28 cellular contexts compared by ENCODE assay signal in the genomic region with DNA sequence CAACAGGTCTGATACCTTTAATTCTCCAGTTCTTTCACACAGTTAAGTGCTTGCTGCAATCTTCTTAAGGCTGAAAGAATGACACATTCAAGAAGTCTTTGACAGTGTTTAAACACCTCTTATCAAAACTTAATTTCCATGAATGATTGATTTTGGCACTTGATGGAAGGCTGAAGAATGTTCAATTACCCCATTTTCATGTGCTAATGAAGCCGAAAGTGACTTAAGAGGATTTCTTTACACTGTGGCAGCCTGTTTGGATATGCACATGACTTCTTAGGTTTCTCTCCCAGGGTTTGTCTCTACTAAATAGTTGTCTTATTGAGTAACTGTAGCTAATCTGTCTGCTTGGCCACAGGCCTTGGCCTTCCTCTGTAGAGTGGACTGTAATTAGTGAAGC.
DNase-seq lines count a peak whose midpoint lies in the region; ATAC-seq, FAIRE-seq and TF ChIP-seq lines count a peak whose summit lies in the region.
"Had no signal": no experiment of that assay in that cellular context is flagged by ENCODE, and none has a peak within 500 bp of the region (broad histone marks: within the 10 kb centered on the region; RNA-seq: fewer than 3 reads in every experiment).

No MANE protein-coding gene starts in this region.

- H2BK120ac ChIP-seq in H1 (replicated peaks; ENCODE audit: low read depth, low read length), result no peak overlapping the region
- no peak overlapping the region for H2BK120ac ChIP-seq in mesenchymal stem cell (ENCODE audit: low read depth, low read length)

- CTCF ChIA-PET in H1 (lab: Charles Lee; ENCODE audit: partially characterized antibody), result interaction anchor here (1.3 kb wide), 1 partner anchor 12 kb away, joined by 3 read pairs; no protein-coding TSS in a partner anchor

- peak; percentile 48 for ATAC-seq in left ventricle myocardium superior
- ATAC-seq in right cardiac atrium, result no peak
- no peak for ATAC-seq in gastrocnemius medialis
- ATAC-seq: HepG2, left lobe of liver, PC-3 had no signal

- H3K27ac ChIP-seq in right cardiac atrium (ENCODE audit: low read length) (no peak overlapping the region), H1 (ENCODE audit: low read depth, low read length) (no peak overlapping the region), mesenchymal stem cell (ENCODE audit: low read length, poor library complexity, severe bottlenecking) (no peak overlapping the region), gastrocnemius medialis (no peak overlapping the region)
- H3K27ac ChIP-seq: coronary artery, tibial nerve had no signal

- 71% methylated on average over 1 of the region's 1 CpG for WGBS in right cardiac atrium
- 64% methylated on average over 1 of the region's 1 CpG; no CpG with 5 or more reads in 1 of the 2 experiments for WGBS in H1 (ENCODE audit: extremely low coverage in 1 of 2, insufficient coverage in 1 of 2, insufficient read length in 1 of 2, insufficient replicate concordance in 2 of 2, low coverage in 1 of 2, low lambda C conversion rate in 2 of 2, missing lambda C conversion rate in 1 of 2), 2 experiments
- WGBS in mesenchymal stem cell, result 73% methylated on average over 1 of the region's 1 CpG

- H2AK5ac ChIP-seq in H1 (ENCODE audit: low read depth, low read length), result no peak overlapping the region
- no peak overlapping the region for H2AK5ac ChIP-seq in mesenchymal stem cell (ENCODE audit: low read length, severe bottlenecking)

- intact Hi-C loops in left ventricle myocardium superior (cut with micrococcal nuclease) (loop anchor here (2.0 kb wide), 1 partner anchor 26 kb away; no protein-coding TSS in a partner anchor), right cardiac atrium (cut with DNase I) (no loop called here), gastrocnemius medialis (cut with DNase I; ENCODE audit: low total_unique reads) (no loop called here)

- H3K4me3 ChIP-seq in right cardiac atrium (ENCODE audit: low read length), result no peak overlapping the region
- no peak overlapping the region for H3K4me3 ChIP-seq in H1 (ENCODE audit: extremely low read depth in 1 of 4, insufficient read depth in 2 of 4, low read depth in 3 of 4, low read length in 4 of 4)
- no peak overlapping the region for H3K4me3 ChIP-seq in mesenchymal stem cell (ENCODE audit: insufficient read depth in 1 of 2, low read depth in 1 of 2, low read length in 2 of 2)
- no peak overlapping the region for H3K4me3 ChIP-seq in gastrocnemius medialis
- H3K4me3 ChIP-seq: coronary artery, esophagus squamous epithelium, tibial nerve had no signal

- TF ChIP-seq CTCF in H1 (IDR thresholded peaks at IDR 0.05; ENCODE audit: control extremely low read depth in 1 of 3, insufficient read depth in 1 of 3, low read depth in 1 of 3, low read length in 3 of 3) (no peak), gastrocnemius medialis (IDR thresholded peaks at IDR 0.05 in 4 of 5, conservative IDR thresholded peaks at IDR 0.05 in 1 of 5) (no peak)

- no peaks in the 10 kb centered on the region for H3K79me2 ChIP-seq in H1 (ENCODE audit: control insufficient read depth in 1 of 2, insufficient read depth in 2 of 2, low read length in 2 of 2)

- no peak overlapping the region for H4K5ac ChIP-seq in H1 (ENCODE audit: insufficient read length, low read depth, low read length)

- FAIRE-seq in H1 (lab: Jason Lieb, UNC), result peak; percentile 24
- FAIRE-seq: A204.1, bronchial epithelial cell, HepG2 had no signal

- no peak for DNase-seq in left ventricle myocardium superior
- DNase-seq in right cardiac atrium, result no peak
- DNase-seq in H1 (ENCODE audit: low read depth in 1 of 2, low spot score in 2 of 2), result no peak
- peak; percentile 77 for DNase-seq in mesenchymal stem cell
- no peak for DNase-seq in gastrocnemius medialis
- DNase-seq in germinal center (ENCODE audit: low spot score), result no peak
- no peak for DNase-seq in activated CD4-positive, alpha-beta T cell treated with anti-CD3 and anti-CD28 coated beads, Interleukin-2, amount 50 U/mL, for 1 hour
- no peak for DNase-seq in COLO829 (ENCODE audit: low spot score)
- DNase-seq: activated naive CD4-positive, alpha-beta T cell treated with anti-CD3 and anti-CD28 coated beads for 36 hours; amniotic stem cell; CD8-positive, alpha-beta memory T cell; esophagus squamous epithelium; GDM1; head of caudate nucleus; midbrain; NCI-H1048; NCI-H187; NCI-H748 treated with DMSO at 0.1 percent for 48 hours; PC-3; Right ventricle myocardium superior; stimulated activated CD8-positive, alpha-beta memory T cell treated with anti-CD3 and anti-CD28 coated beads, Interleukin-4, amount 100 ng/mL, for 48 hours; T-helper 9 cell had no signal

- no peak overlapping the region for H4K8ac ChIP-seq in H1 (ENCODE audit: extremely low read depth, insufficient read depth, low read length)
- H4K8ac ChIP-seq in mesenchymal stem cell (ENCODE audit: low read length), result no peak overlapping the region

- H2BK5ac ChIP-seq in H1 (ENCODE audit: low read depth, low read length) (no peak overlapping the region), mesenchymal stem cell (ENCODE audit: low read depth, low read length, poor library complexity, severe bottlenecking) (no peak overlapping the region)

- H3K27me3 ChIP-seq in right cardiac atrium (ENCODE audit: control insufficient read depth, insufficient read depth) (no peaks in the 10 kb centered on the region), H1 (replicated peaks in 1 of 4; ENCODE audit: control insufficient read depth in 3 of 4, extremely low read depth in 1 of 4, insufficient read depth in 3 of 4, low read length in 3 of 4) (peaks cover 0 to 1% (median 0%) of the 10 kb centered on the region in 4 experiments; a peak in 3 of 7 replicates), mesenchymal stem cell (ENCODE audit: control insufficient read depth in 1 of 2, insufficient read depth in 1 of 2, low read length in 2 of 2) (no peaks in the 10 kb centered on the region), gastrocnemius medialis (no peaks in the 10 kb centered on the region)
- H3K27me3 ChIP-seq: tibial nerve had no signal

- H3K14ac ChIP-seq in H1 (ENCODE audit: insufficient read length) (no peak overlapping the region), mesenchymal stem cell (ENCODE audit: low read length in 2 of 2) (no peak overlapping the region)

- no peak overlapping the region for H4K91ac ChIP-seq in H1 (replicated peaks; ENCODE audit: insufficient read length, low read length)
- no peak overlapping the region for H4K91ac ChIP-seq in mesenchymal stem cell (ENCODE audit: low read length)

- no peaks in the 10 kb centered on the region for H3K23me2 ChIP-seq in H1 (ENCODE audit: low read depth, low read length)

- H3K18ac ChIP-seq in H1 (ENCODE audit: extremely low read depth, low read length) (no peak overlapping the region), mesenchymal stem cell (ENCODE audit: low read depth in 1 of 2, low read length in 2 of 2) (no peak overlapping the region)

- H3K9ac ChIP-seq in H1 (replicated peaks in 1 of 4; ENCODE audit: extremely low read depth in 1 of 4, low read depth in 3 of 4, low read length in 3 of 4), result no peak overlapping the region
- no peak overlapping the region for H3K9ac ChIP-seq in mesenchymal stem cell (ENCODE audit: low read length)

- H3K4ac ChIP-seq in H1 (replicated peaks; ENCODE audit: insufficient read length, low read depth, low read length) (no peak overlapping the region), mesenchymal stem cell (ENCODE audit: low read depth in 1 of 2, low read length in 2 of 2) (no peak overlapping the region)

- no peaks in the 10 kb centered on the region for H3K79me1 ChIP-seq in H1 (ENCODE audit: low read depth, low read length)
- H3K79me1 ChIP-seq in mesenchymal stem cell (replicated peaks; ENCODE audit: low read length, poor library complexity, severe bottlenecking), result no peaks in the 10 kb centered on the region

- no peaks in the 10 kb centered on the region for H4K20me1 ChIP-seq in H1 (replicated peaks in 1 of 2; ENCODE audit: control insufficient read depth in 1 of 2, insufficient read depth in 2 of 2, low read length in 2 of 2)

- no peak overlapping the region for H2AFZ ChIP-seq in H1 (ENCODE audit: low read length)
- H2AFZ ChIP-seq in mesenchymal stem cell (ENCODE audit: low read depth, low read length), result no peak overlapping the region

- TF ChIP-seq POLR2A in H1 (IDR thresholded peaks at IDR 0.05; ENCODE audit: control extremely low read depth in 1 of 2, low read depth in 2 of 2, low read length in 2 of 2) (no peak), gastrocnemius medialis (IDR thresholded peaks at IDR 0.05) (no peak)

- H3K23ac ChIP-seq in H1 (ENCODE audit: insufficient read length) (no peak overlapping the region), mesenchymal stem cell (ENCODE audit: low read length in 2 of 2) (no peak overlapping the region)

- POLR2A ChIA-PET in H1 (lab: Charles Lee; ENCODE audit: partially characterized antibody), result no interaction called here

- no peak overlapping the region for H3K56ac ChIP-seq in H1 (replicated peaks; ENCODE audit: insufficient read length, low read depth, low read length)

- H2BK15ac ChIP-seq in H1 (ENCODE audit: low read length) (no peak overlapping the region), mesenchymal stem cell (ENCODE audit: low read depth, poor library complexity, severe bottlenecking) (no peak overlapping the region)

- H3K9me3 ChIP-seq in right cardiac atrium (ENCODE audit: control insufficient read depth, low read length) (no peaks in the 10 kb centered on the region), H1 (ENCODE audit: insufficient read depth in 2 of 2, low read depth in 1 of 2, low read length in 1 of 2) (no peaks in the 10 kb centered on the region), mesenchymal stem cell (ENCODE audit: control insufficient read depth, low read length) (no peaks in the 10 kb centered on the region), gastrocnemius medialis (no peaks in the 10 kb centered on the region)
- H3K9me3 ChIP-seq: esophagus squamous epithelium, tibial nerve had no signal

- no peak overlapping the region for H3K4me2 ChIP-seq in H1 (ENCODE audit: insufficient read depth in 1 of 2, low read depth in 2 of 2, low read length in 2 of 2)
- H3K4me2 ChIP-seq in mesenchymal stem cell (ENCODE audit: low read length, poor library complexity, severe bottlenecking), result no peak overlapping the region

- H2BK12ac ChIP-seq in H1 (ENCODE audit: low read depth, low read length) (no peak overlapping the region), mesenchymal stem cell (ENCODE audit: low read length in 2 of 2) (no peak overlapping the region)

- H2BK20ac ChIP-seq in H1 (ENCODE audit: low read length), result no peak overlapping the region

- H3K36me3 ChIP-seq in H1 (ENCODE audit: control insufficient read depth in 2 of 4, insufficient read depth in 4 of 4, low read length in 3 of 4) (no peaks in the 10 kb centered on the region), mesenchymal stem cell (ENCODE audit: control insufficient read depth in 1 of 2, insufficient read depth in 2 of 2, low read depth in 1 of 2, low read length in 2 of 2) (no peaks in the 10 kb centered on the region), gastrocnemius medialis (no peaks in the 10 kb centered on the region)
- H3K36me3 ChIP-seq: esophagus squamous epithelium, tibial nerve had no signal

- H3K4me1 ChIP-seq in right cardiac atrium (ENCODE audit: control insufficient read depth, insufficient read depth, low read length) (no peaks in the 10 kb centered on the region), H1 (replicated peaks in 1 of 4; ENCODE audit: control insufficient read depth in 3 of 4, insufficient read depth in 4 of 4, low read length in 3 of 4) (peaks cover 2 to 17% (median 9%) of the 10 kb centered on the region in 4 experiments; a peak in 6 of 7 replicates), mesenchymal stem cell (ENCODE audit: control insufficient read depth, insufficient read depth, low read depth, low read length) (no peaks in the 10 kb centered on the region), gastrocnemius medialis (no peaks in the 10 kb centered on the region)
- H3K4me1 ChIP-seq: esophagus squamous epithelium, tibial nerve had no signal

- in situ Hi-C loops in gastrocnemius medialis (cut with MboI; ENCODE audit: low sequenced_read_pairs in 4 of 4), result no loop called here

- TF ChIP-seq EP300 in H1 (IDR thresholded peaks at IDR 0.05; ENCODE audit: borderline replicate concordance in 1 of 2, low read depth in 2 of 2, low read length in 2 of 2), result no peak

- TF ChIP-seq RAD21 in H1 (IDR thresholded peaks at IDR 0.05 in 1 of 2, conservative IDR thresholded peaks at IDR 0.05 in 1 of 2; ENCODE audit: low read depth in 2 of 2, low read length in 2 of 2), result no peak
